ENCODE assay signal across 10 cellular contexts in genomic region chr3:126473292-126474168, GRCh38. TPM values are rescaled to one million over a fixed set of nuclear protein-coding genes. Genes with fewer than 3 reads are reported as not detected.
A peak's percentile ranks its signal among the peaks of the same experiment; 100 is the strongest.
DNase-seq lines count a peak whose midpoint lies in the region; ATAC-seq and TF ChIP-seq lines count a peak whose summit lies in the region.
"Had no signal": no experiment of that assay in that cellular context is flagged by ENCODE, and none has a peak within 500 bp of the region (broad histone marks: within the 10 kb centered on the region; RNA-seq: fewer than 3 reads in every experiment).

No MANE protein-coding gene starts in this region.

- H3K79me2 ChIP-seq in hepatocyte, result peaks cover 62% of the 10 kb centered on the region

- H3K27ac Mint-ChIP-seq in activated CD4-positive, alpha-beta T cell treated with anti-CD3 and anti-CD28 coated beads, Interleukin-2, amount 10 ng/mL, durations not matched to agents 24 days and 14 days, result peak overlapping the region; percentile 44
- H3K27ac Mint-ChIP-seq in activated B cell treated with CpG ODN at 0.5 μM for 24 hours, result peak overlapping the region; percentile 16

- H3K4me3 ChIP-seq in hepatocyte (peak overlapping the region; percentile 27), subcutaneous abdominal adipose tissue (ENCODE audit: low read depth in 1 of 5, low read length in 5 of 5) (peak overlapping the region in 4 of 5 donors; percentile 1 to 31 (median 8))

- WGBS in hepatocyte (ENCODE audit: low lambda C conversion rate, missing lambda C conversion rate), result 76% methylated on average over 14 of the region's 14 CpGs

- H3K9me3 ChIP-seq in hepatocyte (ENCODE audit: low read depth) (no peaks in the 10 kb centered on the region), subcutaneous abdominal adipose tissue (ENCODE audit: control insufficient read depth in 5 of 5, low read length in 5 of 5) (no peaks in the 10 kb centered on the region)

- no peaks in the 10 kb centered on the region for H3K36me3 ChIP-seq in hepatocyte (replicated peaks; ENCODE audit: insufficient read depth, low read depth)
- peaks cover 5 to 31% (median 29%) of the 10 kb centered on the region in 5 donors for H3K36me3 ChIP-seq in subcutaneous abdominal adipose tissue (ENCODE audit: control insufficient read depth in 5 of 5, insufficient read depth in 5 of 5, low read length in 5 of 5)

- H2AFZ ChIP-seq in hepatocyte, result no peak overlapping the region

- peak overlapping the region; percentile 95 for H3K4me3 Mint-ChIP-seq in activated CD4-positive, alpha-beta T cell treated with anti-CD3 and anti-CD28 coated beads, Interleukin-2, amount 10 ng/mL, durations not matched to agents 24 days and 14 days
- H3K4me3 Mint-ChIP-seq in activated B cell treated with CpG ODN at 0.5 μM for 24 hours, result peak overlapping the region; percentile 61

- H3K27me3 Mint-ChIP-seq in activated CD4-positive, alpha-beta T cell treated with anti-CD3 and anti-CD28 coated beads, Interleukin-2, amount 10 ng/mL, durations not matched to agents 24 days and 14 days, result peaks cover 3% of the 10 kb centered on the region
- H3K27me3 Mint-ChIP-seq in activated B cell treated with CpG ODN at 0.5 μM for 24 hours, result no peaks in the 10 kb centered on the region

- H3K27ac ChIP-seq in hepatocyte (peak overlapping the region; percentile 97), subcutaneous abdominal adipose tissue (ENCODE audit: low read depth, low read length) (peak overlapping the region; percentile 20)

- H3K4me1 ChIP-seq in hepatocyte (ENCODE audit: insufficient read depth), result peaks cover 27% of the 10 kb centered on the region
- H3K4me1 ChIP-seq in subcutaneous abdominal adipose tissue (ENCODE audit: control insufficient read depth in 5 of 5, insufficient read depth in 5 of 5, low read length in 5 of 5), result peaks cover 20 to 46% (median 39%) of the 10 kb centered on the region in 5 donors

- intact Hi-C loops in activated CD4-positive, alpha-beta T cell treated with anti-CD3 and anti-CD28 coated beads, Interleukin-2, amount 10 ng/mL, durations not matched to agents 24 days and 14 days (cut with micrococcal nuclease), result loop anchor here (10.0 kb wide), 3 partner anchors 879 to 1641 kb away; partner anchors contain the start of genes OSBPL11 and SEC61A1
- intact Hi-C loops in activated B cell treated with CpG ODN at 0.5 μM for 24 hours (cut with micrococcal nuclease), result loop anchor here (10.0 kb wide), 2 partner anchors 1581 to 1739 kb away; partner anchors contain the start of genes SEC61A1 and UMPS

- TF ChIP-seq CTCF in activated B cell treated with CpG ODN at 0.5 μM for 24 hours (IDR thresholded peaks at IDR 0.05), result no peak
- TF ChIP-seq CTCF in hepatocyte (IDR thresholded peaks at IDR 0.05; ENCODE audit: poor library complexity), result no peak

- POLR2A ChIA-PET in activated B cell treated with CpG ODN at 0.5 μM for 24 hours (lab: Charles Lee), result interaction anchor here (0.7 to 1.9 kb wide), 2 partner anchors 8 to 438 kb away, joined by 4 to 5 read pairs; no protein-coding TSS in a partner anchor

- no peak for ATAC-seq in activated B cell treated with CpG ODN at 0.5 μM for 24 hours (ENCODE audit: low read depth)
- ATAC-seq in HG03439 (IDR thresholded peaks at IDR 0.05; ENCODE audit: unreplicated experiment), result no peak
- no peak for ATAC-seq in HG03457 (IDR thresholded peaks at IDR 0.05; ENCODE audit: unreplicated experiment)

- H4K20me1 ChIP-seq in hepatocyte (ENCODE audit: insufficient read depth, poor library complexity, severe bottlenecking), result peaks cover 61% of the 10 kb centered on the region

- peak overlapping the region; percentile 99 for H3K4me2 ChIP-seq in hepatocyte

- no peak for DNase-seq in activated CD4-positive, alpha-beta T cell treated with anti-CD3 and anti-CD28 coated beads, Interleukin-2, amount 10 ng/mL, durations not matched to agents 24 days and 14 days
- DNase-seq in activated CD4-positive, alpha-beta T cell treated with anti-CD3 and anti-CD28 coated beads, Interleukin-2, amount 50 U/mL, for 4 hours, result no peak
- no peak for DNase-seq in activated B cell treated with CpG ODN at 0.5 μM for 24 hours
- no peak for DNase-seq in hepatocyte (ENCODE audit: low spot score)
- no peak for DNase-seq in DMS114 treated with DMSO at 0.1 percent for 48 hours (lab: John Stamatoyannopoulos, UW; ENCODE audit: unreplicated experiment)
- DNase-seq: DMS79 treated with DMSO at 0.1 percent for 48 hours had no signal

- no peaks in the 10 kb centered on the region for H3K9me3 Mint-ChIP-seq in activated CD4-positive, alpha-beta T cell treated with anti-CD3 and anti-CD28 coated beads, Interleukin-2, amount 10 ng/mL, durations not matched to agents 24 days and 14 days
- no peaks in the 10 kb centered on the region for H3K9me3 Mint-ChIP-seq in activated B cell treated with CpG ODN at 0.5 μM for 24 hours

- no peaks in the 10 kb centered on the region for H3K27me3 ChIP-seq in hepatocyte
- H3K27me3 ChIP-seq in subcutaneous abdominal adipose tissue (ENCODE audit: control insufficient read depth in 5 of 5, insufficient read depth in 4 of 5, low read length in 5 of 5), result no peaks in the 10 kb centered on the region

- H3K36me3 Mint-ChIP-seq in activated CD4-positive, alpha-beta T cell treated with anti-CD3 and anti-CD28 coated beads, Interleukin-2, amount 10 ng/mL, durations not matched to agents 24 days and 14 days (ENCODE audit: low read depth), result peaks cover 48% of the 10 kb centered on the region
- peaks cover 51% of the 10 kb centered on the region for H3K36me3 Mint-ChIP-seq in activated B cell treated with CpG ODN at 0.5 μM for 24 hours (ENCODE audit: low read depth)

- H3K4me1 Mint-ChIP-seq in activated CD4-positive, alpha-beta T cell treated with anti-CD3 and anti-CD28 coated beads, Interleukin-2, amount 10 ng/mL, durations not matched to agents 24 days and 14 days, result peaks cover 40% of the 10 kb centered on the region
- H3K4me1 Mint-ChIP-seq in activated B cell treated with CpG ODN at 0.5 μM for 24 hours, result peaks cover 38% of the 10 kb centered on the region

- CTCF ChIA-PET in activated B cell treated with CpG ODN at 0.5 μM for 24 hours (lab: Charles Lee), result no interaction called here

- no peaks in the 10 kb centered on the region for H3K9me2 ChIP-seq in hepatocyte (replicated peaks; ENCODE audit: insufficient read depth)

- peak overlapping the region in 3 of 5 donors; percentile 27 to 53 (median 28) for H3K9ac ChIP-seq in subcutaneous abdominal adipose tissue (ENCODE audit: low read length in 5 of 5)

RNA-seq across cellular contexts. Expression of gene ZXDC, which starts 2.2 kb away (rescaled TPM):
- 29.2 and 29.4 TPM in 2 replicates for total RNA-seq in activated CD4-positive, alpha-beta T cell treated with anti-CD3 and anti-CD28 coated beads, Interleukin-2, amount 10 ng/mL, durations not matched to agents 24 days and 14 days
- 37.4 and 45.4 TPM in 2 replicates for total RNA-seq in activated B cell treated with CpG ODN at 0.5 μM for 24 hours
- total RNA-seq in hepatocyte, result 21.0 and 25.0 TPM in 2 replicates
- polyA plus RNA-seq in hepatocyte, result 22.9 and 24.1 TPM in 2 replicates

RNA-seq across cellular contexts. Expression of gene UROC1, which starts 44.0 kb away (rescaled TPM):
- not detected in 2 replicates for total RNA-seq in activated CD4-positive, alpha-beta T cell treated with anti-CD3 and anti-CD28 coated beads, Interleukin-2, amount 10 ng/mL, durations not matched to agents 24 days and 14 days
- total RNA-seq in activated B cell treated with CpG ODN at 0.5 μM for 24 hours, result not detected in 2 replicates
- total RNA-seq in hepatocyte, result 2.2 and 4.2 TPM in 2 replicates
- 1.5 and 2.3 TPM in 2 replicates for polyA plus RNA-seq in hepatocyte
- total RNA-seq: LHCN-M2 had no signal

RNA-seq across cellular contexts. Expression of gene CHST13, which starts 50.4 kb away (rescaled TPM):
- total RNA-seq in activated CD4-positive, alpha-beta T cell treated with anti-CD3 and anti-CD28 coated beads, Interleukin-2, amount 10 ng/mL, durations not matched to agents 24 days and 14 days, result not detected in 2 replicates
- total RNA-seq in activated B cell treated with CpG ODN at 0.5 μM for 24 hours (not detected in 2 replicates), hepatocyte (31.5 and 36.0 TPM in 2 replicates)
- 50.2 and 54.6 TPM in 2 replicates for polyA plus RNA-seq in hepatocyte
- total RNA-seq: LHCN-M2 had no signal

Comparison
In these comparisons a context has a peak if more than half of its experiments do, and no peak if none do; other contexts are left out.
1. RNA of gene CHST13, which starts 50.4 kb away (total RNA-seq): 31.5 to 36.0 TPM in hepatocyte; not detected in activated CD4-positive, alpha-beta T cell treated with anti-CD3 and anti-CD28 coated beads, Interleukin-2, amount 10 ng/mL, durations not matched to agents 24 days and 14 days and not detected in activated B cell treated with CpG ODN at 0.5 μM for 24 hours; every median in the first group is over 10 times any median in the second.